Comparison of ENCODE assay signal across 14 cellular contexts in the genomic region with DNA sequence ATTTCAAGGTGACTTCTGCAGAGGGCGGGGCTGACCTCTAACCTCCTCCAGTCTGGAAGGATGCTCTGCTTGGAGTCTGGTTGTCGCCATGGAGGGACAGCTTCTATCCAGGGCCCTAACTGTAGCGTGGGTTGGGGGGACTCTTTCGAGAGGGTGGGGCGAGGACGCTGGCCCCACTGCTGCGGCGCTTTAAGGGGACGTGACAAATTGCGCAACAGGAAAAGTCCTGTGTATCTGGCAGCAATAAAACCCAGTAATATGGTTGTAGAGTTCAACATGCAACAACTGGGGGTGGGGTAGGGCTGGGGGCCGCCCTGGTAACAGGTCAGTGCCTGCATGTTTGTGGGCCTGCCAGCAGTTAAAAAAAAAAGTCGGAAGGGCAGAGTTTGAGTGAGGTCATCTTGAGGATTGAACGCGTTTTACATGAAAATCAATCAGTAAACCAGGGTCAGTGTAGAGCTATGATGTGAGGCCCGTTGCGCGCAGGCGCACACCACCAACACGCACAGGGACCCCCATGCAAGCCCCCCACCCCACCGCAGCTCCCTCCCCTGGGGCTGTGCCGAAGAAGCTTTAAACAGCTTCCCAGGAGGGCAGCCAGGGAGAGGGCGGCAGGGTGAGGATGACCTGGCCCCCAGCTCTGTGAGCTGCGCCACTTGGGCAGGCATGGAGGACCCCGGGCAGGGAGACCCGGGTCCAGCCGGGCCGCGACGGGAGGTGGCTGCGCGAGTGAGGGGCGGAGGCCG. TPM values are rescaled to one million over a fixed set of nuclear protein-coding genes. Genes with fewer than 3 reads are reported as not detected.
DNase-seq lines count a peak whose midpoint lies in the region; ATAC-seq, FAIRE-seq and TF ChIP-seq lines count a peak whose summit lies in the region.
"Had no signal": no experiment of that assay in that cellular context is flagged by ENCODE, and none has a peak within 500 bp of the region (broad histone marks: within the 10 kb centered on the region; RNA-seq: fewer than 3 reads in every experiment).

No MANE protein-coding gene starts in this region.

- H3K36me3 ChIP-seq in ES-I3 (ENCODE audit: insufficient read depth, low read length) = no peaks in the 10 kb centered on the region
- no peaks in the 10 kb centered on the region for H3K36me3 ChIP-seq in iPS-15b (ENCODE audit: control insufficient read depth, insufficient read depth, low read length)
- H3K36me3 ChIP-seq in pancreas = no peaks in the 10 kb centered on the region

- peaks cover 88% of the 10 kb centered on the region for H3K27me3 ChIP-seq in iPS-15b (ENCODE audit: control insufficient read depth, insufficient read depth, low read length)
- peaks cover 0 to 44% (median 12%) of the 10 kb centered on the region in 4 donors for H3K27me3 ChIP-seq in pancreas

- TF ChIP-seq RAD21 in Ishikawa (IDR thresholded peaks at IDR 0.05; ENCODE audit: low read depth) = no peak

- peak overlapping the region in 2 of 4 donors; percentile 12 to 34 for H3K27ac ChIP-seq in pancreas

- peak in 1 of 6 donors; percentile 74 for DNase-seq in pancreas
- DNase-seq in NAMALWA (ENCODE audit: low spot score) = no peak
- DNase-seq in middle frontal gyrus (ENCODE audit: extremely low spot score, low spot score) = no peak
- DNase-seq in stimulated activated CD4-positive, alpha-beta T cell treated with anti-CD3 and anti-CD28 coated beads, Interleukin-1b, Interleukin-23, amount 100 ng/mL, for 48 hours = no peak
- DNase-seq: HCEC 1CT; immature natural killer cell; NCI-H2029 treated with DMSO at 0.1 percent for 48 hours; stimulated activated CD4-positive, alpha-beta T cell treated with anti-CD3 and anti-CD28 coated beads, Interleukin-12 subunit alpha, Interleukin-12 subunit beta, amount 100 ng/mL, for 4 hours had no signal

- TF ChIP-seq EP300 in Ishikawa (IDR thresholded peaks at IDR 0.05; ENCODE audit: borderline replicate concordance) = no peak

- ATAC-seq in pancreas = no peak
- no peak for ATAC-seq in HG02938 (IDR thresholded peaks at IDR 0.05; ENCODE audit: unreplicated experiment)
- ATAC-seq: activated CD4-positive, CD25-positive, alpha-beta regulatory T cell treated with anti-CD3 and anti-CD28 coated beads, Interleukin-2, amount 50 U/mL, for 24 hours; stimulated activated effector memory CD8-positive, alpha-beta T cell treated with anti-CD3 and anti-CD28 coated beads, Interleukin-12 subunit alpha, Interleukin-12 subunit beta, amount 100 ng/mL, for 72 hours had no signal

- FAIRE-seq in pancreas (lab: Jason Lieb, UNC) = no peak

- peak overlapping the region; percentile 37 for H3K4me3 ChIP-seq in iPS-15b (ENCODE audit: low read depth, low read length)
- H3K4me3 ChIP-seq in pancreas = peak overlapping the region in 3 of 4 donors; percentile 7 to 38 (median 24)

- peaks cover 5% of the 10 kb centered on the region; the same call in 1 of the 2 replicates for H3K4me1 ChIP-seq in ES-I3 (ENCODE audit: insufficient read depth, low read length)
- peaks cover 4% of the 10 kb centered on the region for H3K4me1 ChIP-seq in iPS-15b (ENCODE audit: control insufficient read depth, insufficient read depth, low read length)
- peaks cover 0 to 28% (median 18%) of the 10 kb centered on the region in 3 donors for H3K4me1 ChIP-seq in pancreas

- WGBS in pancreas, 2 donors = 7 to 9% methylated on average over 25 to 33 of the region's 33 CpGs

- no peak for TF ChIP-seq CTCF in pancreas (IDR thresholded peaks at IDR 0.05)

- H3K9me3 ChIP-seq in ES-I3 (ENCODE audit: control insufficient read depth, insufficient read depth, low read length) (no peaks in the 10 kb centered on the region), iPS-15b (ENCODE audit: control insufficient read depth, insufficient read depth, low read length) (no peaks in the 10 kb centered on the region), pancreas (no peaks in the 10 kb centered on the region)

- H3K9ac ChIP-seq in ES-I3 (ENCODE audit: low read depth, low read length) = peak overlapping the region; percentile 57; the same call in 1 of the 2 replicates
- no peak overlapping the region for H3K9ac ChIP-seq in iPS-15b (ENCODE audit: low read depth, low read length)

- intact Hi-C loops in pancreas (cut with DNase I) = no loop called here

TF ChIP-seq in Ishikawa, 13 proteins besides CTCF, POLR2A, EP300 and RAD21:
- TF ChIP-seq CEBPB (IDR thresholded peaks at IDR 0.05) = peak; percentile 78
- TF ChIP-seq, protein P1, sequence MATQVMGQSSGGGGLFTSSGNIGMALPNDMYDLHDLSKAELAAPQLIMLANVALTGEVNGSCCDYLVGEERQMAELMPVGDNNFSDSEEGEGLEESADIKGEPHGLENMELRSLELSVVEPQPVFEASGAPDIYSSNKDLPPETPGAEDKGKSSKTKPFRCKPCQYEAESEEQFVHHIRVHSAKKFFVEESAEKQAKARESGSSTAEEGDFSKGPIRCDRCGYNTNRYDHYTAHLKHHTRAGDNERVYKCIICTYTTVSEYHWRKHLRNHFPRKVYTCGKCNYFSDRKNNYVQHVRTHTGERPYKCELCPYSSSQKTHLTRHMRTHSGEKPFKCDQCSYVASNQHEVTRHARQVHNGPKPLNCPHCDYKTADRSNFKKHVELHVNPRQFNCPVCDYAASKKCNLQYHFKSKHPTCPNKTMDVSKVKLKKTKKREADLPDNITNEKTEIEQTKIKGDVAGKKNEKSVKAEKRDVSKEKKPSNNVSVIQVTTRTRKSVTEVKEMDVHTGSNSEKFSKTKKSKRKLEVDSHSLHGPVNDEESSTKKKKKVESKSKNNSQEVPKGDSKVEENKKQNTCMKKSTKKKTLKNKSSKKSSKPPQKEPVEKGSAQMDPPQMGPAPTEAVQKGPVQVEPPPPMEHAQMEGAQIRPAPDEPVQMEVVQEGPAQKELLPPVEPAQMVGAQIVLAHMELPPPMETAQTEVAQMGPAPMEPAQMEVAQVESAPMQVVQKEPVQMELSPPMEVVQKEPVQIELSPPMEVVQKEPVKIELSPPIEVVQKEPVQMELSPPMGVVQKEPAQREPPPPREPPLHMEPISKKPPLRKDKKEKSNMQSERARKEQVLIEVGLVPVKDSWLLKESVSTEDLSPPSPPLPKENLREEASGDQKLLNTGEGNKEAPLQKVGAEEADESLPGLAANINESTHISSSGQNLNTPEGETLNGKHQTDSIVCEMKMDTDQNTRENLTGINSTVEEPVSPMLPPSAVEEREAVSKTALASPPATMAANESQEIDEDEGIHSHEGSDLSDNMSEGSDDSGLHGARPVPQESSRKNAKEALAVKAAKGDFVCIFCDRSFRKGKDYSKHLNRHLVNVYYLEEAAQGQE (IDR thresholded peaks at IDR 0.05; ENCODE audit: low read depth) = no peak
- TF ChIP-seq, protein P2, sequence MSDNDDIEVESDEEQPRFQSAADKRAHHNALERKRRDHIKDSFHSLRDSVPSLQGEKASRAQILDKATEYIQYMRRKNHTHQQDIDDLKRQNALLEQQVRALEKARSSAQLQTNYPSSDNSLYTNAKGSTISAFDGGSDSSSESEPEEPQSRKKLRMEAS (IDR thresholded peaks at IDR 0.05) = no peak
- no peak for TF ChIP-seq TCF12 (IDR thresholded peaks at IDR 0.05; ENCODE audit: low read depth)
- no peak for TF ChIP-seq ZBTB7A (IDR thresholded peaks at IDR 0.05; ENCODE audit: low read depth)

RNA-seq across cellular contexts. Expression of a gene that starts 4.3 kb away (rescaled TPM):
- total RNA-seq in pancreas = under 1 TPM; 0.16 to 0.85 (median 0.26) TPM
- under 1 TPM; 0.08 to 0.35 TPM for polyA plus RNA-seq in pancreas
- polyA plus RNA-seq: immature natural killer cell had no signal
